Comparison of ENCODE assay signal across 24 cellular contexts in the genomic region with DNA sequence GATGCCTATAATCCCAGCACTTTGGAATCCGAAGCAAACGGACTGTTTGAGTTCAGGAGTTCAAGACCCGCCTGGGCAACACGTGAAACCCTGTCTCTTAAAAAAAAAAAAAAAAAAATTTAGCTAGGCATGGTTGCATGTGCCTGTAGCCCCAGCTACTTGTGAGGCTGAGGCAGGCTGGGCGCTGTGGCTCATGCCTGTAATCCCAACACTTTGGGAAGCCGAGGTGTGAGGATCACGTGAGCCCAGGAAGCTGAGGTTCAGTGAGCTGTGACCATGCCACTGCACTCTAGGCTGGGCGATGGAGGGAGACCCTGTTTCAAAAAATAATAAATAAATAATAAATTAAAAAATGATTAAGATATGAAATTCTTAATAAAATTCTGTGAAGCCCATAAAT. TPM values are rescaled to one million over a fixed set of nuclear protein-coding genes. Genes with fewer than 3 reads are reported as not detected.
DNase-seq lines count a peak whose midpoint lies in the region; ATAC-seq, FAIRE-seq and TF ChIP-seq lines count a peak whose summit lies in the region.
"Had no signal": no experiment of that assay in that cellular context is flagged by ENCODE, and none has a peak within 500 bp of the region (broad histone marks: within the 10 kb centered on the region; RNA-seq: fewer than 3 reads in every experiment).

No MANE protein-coding gene starts in this region.

- intact Hi-C loops in left ventricle myocardium inferior (cut with micrococcal nuclease) = no loop called here
- intact Hi-C loops in Right ventricle myocardium superior (cut with DNase I) = no loop called here
- intact Hi-C loops in kidney (cut with DNase I) = no loop called here

- DNase-seq in left ventricle myocardium inferior (no peak), Right ventricle myocardium superior (no peak), kidney tubule cell (ENCODE audit: low spot score) (peak; percentile 4), kidney (no peak)
- DNase-seq: 8988T; ACHN; AML-193; BE2C; C1 segment of cervical spinal cord; Calu3; CD4-positive, alpha-beta memory T cell; COR-L47; DMS53; DMS79 treated with DMSO at 0.1 percent for 48 hours; GF-D8; GM23248; H7; HCEC 1CT had no signal

- H3K9me3 ChIP-seq in left ventricle myocardium inferior (replicated peaks) (peaks cover 6% of the 10 kb centered on the region), BLaER1 (peaks cover 5% of the 10 kb centered on the region; the same call in 1 of the 2 replicates), kidney (ENCODE audit: control insufficient read depth in 1 of 2, low read length in 2 of 2) (no peaks in the 10 kb centered on the region)
- H3K9me3 ChIP-seq: A549, BE2C had no signal

- H3K9ac ChIP-seq in BLaER1 (no peak overlapping the region), kidney (ENCODE audit: low read length in 2 of 2) (no peak overlapping the region)
- H3K9ac ChIP-seq: GM23248 had no signal

- H4K20me1 ChIP-seq in BLaER1 = no peaks in the 10 kb centered on the region

- no peak for ATAC-seq in Right ventricle myocardium superior (ENCODE audit: poor library complexity)
- ATAC-seq in GM21723 (IDR thresholded peaks at IDR 0.05; ENCODE audit: unreplicated experiment) = no peak

- peak overlapping the region; percentile 43 for H3K4me2 ChIP-seq in BLaER1
- H3K4me2 ChIP-seq: A549 had no signal

- H3K4me3 ChIP-seq in left ventricle myocardium inferior (no peak overlapping the region), BLaER1 (no peak overlapping the region), kidney (ENCODE audit: low read length in 2 of 2) (no peak overlapping the region)
- H3K4me3 ChIP-seq: A549, GM23248 had no signal

- H3K4me1 ChIP-seq in left ventricle myocardium inferior (peaks cover 16% of the 10 kb centered on the region), BLaER1 (peaks cover 8% of the 10 kb centered on the region), kidney (ENCODE audit: control insufficient read depth in 1 of 2, insufficient read depth in 1 of 2, low read depth in 1 of 2, low read length in 2 of 2) (no peaks in the 10 kb centered on the region)
- H3K4me1 ChIP-seq: A549 had no signal

- peaks cover 19% of the 10 kb centered on the region for H3K36me3 ChIP-seq in left ventricle myocardium inferior
- peaks cover 20% of the 10 kb centered on the region for H3K36me3 ChIP-seq in BLaER1
- H3K36me3 ChIP-seq in kidney (ENCODE audit: control insufficient read depth in 1 of 2, insufficient read depth in 2 of 2, low read length in 2 of 2) = no peaks in the 10 kb centered on the region
- H3K36me3 ChIP-seq: BE2C had no signal

- TF ChIP-seq CTCF in left ventricle myocardium inferior (IDR thresholded peaks at IDR 0.05; ENCODE audit: borderline replicate concordance) = no peak
- no peak for TF ChIP-seq CTCF in kidney (IDR thresholded peaks at IDR 0.05; ENCODE audit: borderline replicate concordance, extremely low read depth, insufficient read depth)

- H3K27ac ChIP-seq in left ventricle myocardium inferior (replicated peaks) (peak overlapping the region; percentile 24), BLaER1 (no peak overlapping the region), kidney (ENCODE audit: low read depth in 2 of 2, low read length in 2 of 2) (no peak overlapping the region)
- H3K27ac ChIP-seq: A549, GM23248 had no signal

- H3K27me3 ChIP-seq in left ventricle myocardium inferior (ENCODE audit: low read depth) = no peaks in the 10 kb centered on the region
- no peaks in the 10 kb centered on the region for H3K27me3 ChIP-seq in BLaER1
- H3K27me3 ChIP-seq: BE2C had no signal

- no peak for FAIRE-seq in kidney (lab: Jason Lieb, UNC)
- FAIRE-seq: A549, GM12891, GM18507, H1 had no signal

RNA-seq across cellular contexts. Expression of a gene that starts 9.0 kb away (rescaled TPM):
- total RNA-seq in left ventricle myocardium inferior (55.2 TPM), Right ventricle myocardium superior (38.6 TPM), kidney (42.7 TPM)
- polyA plus RNA-seq in kidney (ENCODE audit: insufficient read depth, low read depth, low replicate concordance) = 3.7 TPM
